ENCODE assay signal across 12 cellular contexts in the genomic region with DNA sequence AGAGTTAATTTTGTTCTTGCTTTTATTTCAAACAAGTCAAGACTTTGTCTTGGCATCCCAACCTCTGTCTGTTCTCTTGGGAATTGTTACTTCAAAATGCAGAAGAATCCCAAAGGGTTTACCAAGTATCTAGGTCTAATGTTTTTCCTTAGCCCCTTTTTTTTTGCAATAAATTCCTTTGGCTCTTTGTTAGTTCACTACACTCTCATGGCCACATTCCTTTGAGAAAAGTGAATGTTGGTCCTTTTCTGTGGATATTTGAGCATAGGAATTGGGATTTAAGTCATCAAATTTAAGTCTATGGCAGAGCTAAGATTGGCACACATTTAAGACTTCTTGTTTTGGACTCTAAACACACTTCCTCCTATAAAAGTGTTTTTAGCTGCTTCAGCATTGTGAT. TPM values are rescaled to one million over a fixed set of nuclear protein-coding genes. Genes with fewer than 3 reads are reported as not detected.
DNase-seq lines count a peak whose midpoint lies in the region; ATAC-seq, FAIRE-seq and TF ChIP-seq lines count a peak whose summit lies in the region.
"Had no signal": no experiment of that assay in that cellular context is flagged by ENCODE, and none has a peak within 500 bp of the region (broad histone marks: within the 10 kb centered on the region; RNA-seq: fewer than 3 reads in every experiment).

No MANE protein-coding gene starts in this region.

- peak overlapping the region; percentile 88 for H3K9ac ChIP-seq in HepG2 (ENCODE audit: insufficient read depth, low read depth, low read length)
- no peak overlapping the region for H3K9ac ChIP-seq in iPS-15b (ENCODE audit: low read depth, low read length)

- H3K36me3 Mint-ChIP-seq in activated CD8-positive, alpha-beta T cell treated with anti-CD3 and anti-CD28 coated beads, Interleukin-2, amount 10 ng/mL, durations not matched to agents 7 days and 5 days (ENCODE audit: low read depth) = peaks cover 28% of the 10 kb centered on the region

- no TSS peak for BruUV-seq in HepG2 (replicated peaks; lab: Mats Ljungman, UMichigan)

- ATAC-seq in HepG2 (no peak), right lobe of liver (no peak), upper lobe of right lung (no peak), GM19467 (IDR thresholded peaks at IDR 0.05; ENCODE audit: unreplicated experiment) (no peak)
- ATAC-seq in activated CD8-positive, alpha-beta T cell treated with anti-CD3 and anti-CD28 coated beads, Interleukin-2, amount 10 ng/mL, durations not matched to agents 7 days and 5 days = no peak

- H3K4me3 Mint-ChIP-seq in activated CD8-positive, alpha-beta T cell treated with anti-CD3 and anti-CD28 coated beads, Interleukin-2, amount 10 ng/mL, durations not matched to agents 7 days and 5 days = peak overlapping the region; percentile 95

- peak overlapping the region; percentile 81 for H3K4me2 ChIP-seq in HepG2 (ENCODE audit: low read depth, low read length)

- H3K79me2 ChIP-seq in HepG2 (ENCODE audit: insufficient read depth, low read length) = peaks cover 76% of the 10 kb centered on the region

- H3K4me3 ChIP-seq in HepG2 (replicated peaks in 1 of 3; ENCODE audit: insufficient read depth in 1 of 3, low read depth in 2 of 3, low read length in 3 of 3) (peak overlapping the region; percentile 85 to 89 (median 87); a peak in 5 of 6 replicates), right lobe of liver (no peak overlapping the region), iPS-15b (ENCODE audit: low read depth, low read length) (peak overlapping the region; percentile 94), upper lobe of right lung (peak overlapping the region; percentile 97)

- no peak for DNase-seq in HepG2 (ENCODE audit: low spot score)
- no peak for DNase-seq in right lobe of liver
- DNase-seq in activated CD8-positive, alpha-beta T cell treated with anti-CD3 and anti-CD28 coated beads, Interleukin-2, amount 10 ng/mL, durations not matched to agents 7 days and 5 days = no peak
- DNase-seq in upper lobe of right lung = no peak
- DNase-seq in activated gamma-delta T cell treated with Interleukin-2 at 50 U/mL for 16 hours = no peak
- no peak for DNase-seq in cortex of kidney (lab: John Stamatoyannopoulos, UW)
- DNase-seq: anterior cingulate cortex, DMS53, SHP77 had no signal

- H4K20me1 ChIP-seq in HepG2 (ENCODE audit: insufficient read depth, low read length) = peaks cover 26% of the 10 kb centered on the region

- TF ChIP-seq POLR2A in HepG2 (IDR thresholded peaks at IDR 0.05; ENCODE audit: insufficient read depth in 1 of 2, low read depth in 2 of 2, low read length in 2 of 2) (no peak), right lobe of liver (IDR thresholded peaks at IDR 0.05) (no peak)

- no peaks in the 10 kb centered on the region for H3K9me3 ChIP-seq in HepG2 (ENCODE audit: low read length)
- no peaks in the 10 kb centered on the region for H3K9me3 ChIP-seq in right lobe of liver
- no peaks in the 10 kb centered on the region for H3K9me3 ChIP-seq in iPS-15b (ENCODE audit: control insufficient read depth, insufficient read depth, low read length)
- H3K9me3 ChIP-seq in upper lobe of right lung = no peaks in the 10 kb centered on the region

- TF ChIP-seq EP300 in HepG2 (IDR thresholded peaks at IDR 0.05; ENCODE audit: low read depth in 2 of 2, low read length in 2 of 2) = no peak
- TF ChIP-seq EP300 in HepG2 (CRISPR knock-in tag; IDR thresholded peaks at IDR 0.05; ENCODE audit: borderline replicate concordance) = no peak

- CTCF ChIA-PET in HepG2 (lab: Yijun Ruan, JAX; ENCODE audit: low intra/inter-chr PET ratio, low total read pairs) = no interaction called here
- CTCF ChIA-PET in activated CD8-positive, alpha-beta T cell treated with anti-CD3 and anti-CD28 coated beads, Interleukin-2, amount 10 ng/mL, durations not matched to agents 7 days and 5 days (lab: Charles Lee) = no interaction called here

- in situ Hi-C loops in HepG2 (cut with HindIII; ENCODE audit: extremely low pct_ligation_motif_present, low pct_unique_long_range_greater_than_20kb) = no loop called here

- intact Hi-C loops in HepG2 (cut with micrococcal nuclease; ENCODE audit: unreplicated experiment) (no loop called here), right lobe of liver (cut with DNase I) (no loop called here), upper lobe of right lung (cut with DNase I) (no loop called here)

- no peaks in the 10 kb centered on the region; a peak in 1 of 5 replicates for H3K27me3 ChIP-seq in HepG2 (ENCODE audit: control insufficient read depth in 1 of 2, insufficient read depth in 2 of 2, low read length in 2 of 2)
- H3K27me3 ChIP-seq in right lobe of liver = no peaks in the 10 kb centered on the region
- no peaks in the 10 kb centered on the region for H3K27me3 ChIP-seq in iPS-15b (ENCODE audit: control insufficient read depth, insufficient read depth, low read length)
- no peaks in the 10 kb centered on the region for H3K27me3 ChIP-seq in upper lobe of right lung

- peaks cover 47% of the 10 kb centered on the region for H3K4me1 ChIP-seq in HepG2 (ENCODE audit: insufficient read depth, low read length)
- H3K4me1 ChIP-seq in right lobe of liver = peaks cover 0 to 20% (median 7%) of the 10 kb centered on the region in 4 donors
- H3K4me1 ChIP-seq in iPS-15b (ENCODE audit: control insufficient read depth, insufficient read depth, low read length) = peaks cover 13% of the 10 kb centered on the region
- H3K4me1 ChIP-seq in upper lobe of right lung = peaks cover 42% of the 10 kb centered on the region

- no peak overlapping the region for H3K27ac ChIP-seq in HepG2 (ENCODE audit: extremely low read length, insufficient read depth, low read length)
- no peak overlapping the region for H3K27ac ChIP-seq in right lobe of liver
- no peak overlapping the region for H3K27ac ChIP-seq in upper lobe of right lung

- FAIRE-seq in HepG2 (lab: Jason Lieb, UNC) = no peak
- FAIRE-seq: islet of Langerhans had no signal

- H3K27ac Mint-ChIP-seq in activated CD8-positive, alpha-beta T cell treated with anti-CD3 and anti-CD28 coated beads, Interleukin-2, amount 10 ng/mL, durations not matched to agents 7 days and 5 days = no peak overlapping the region

- H3K36me3 ChIP-seq in HepG2 (replicated peaks in 1 of 2; ENCODE audit: control insufficient read depth in 1 of 2, insufficient read depth in 2 of 2, low read length in 2 of 2) = peaks cover 10 to 22% of the 10 kb centered on the region in 2 experiments
- H3K36me3 ChIP-seq in right lobe of liver = peaks cover 0 to 16% (median 5%) of the 10 kb centered on the region in 4 donors
- H3K36me3 ChIP-seq in iPS-15b (ENCODE audit: control insufficient read depth, insufficient read depth, low read length) = peaks cover 12% of the 10 kb centered on the region
- H3K36me3 ChIP-seq in upper lobe of right lung = peaks cover 33% of the 10 kb centered on the region

- H3K9me3 Mint-ChIP-seq in activated CD8-positive, alpha-beta T cell treated with anti-CD3 and anti-CD28 coated beads, Interleukin-2, amount 10 ng/mL, durations not matched to agents 7 days and 5 days (ENCODE audit: insufficient read depth) = no peaks in the 10 kb centered on the region

- H3K27me3 Mint-ChIP-seq in activated CD8-positive, alpha-beta T cell treated with anti-CD3 and anti-CD28 coated beads, Interleukin-2, amount 10 ng/mL, durations not matched to agents 7 days and 5 days (ENCODE audit: low read depth) = no peaks in the 10 kb centered on the region

- no peak for TF ChIP-seq RAD21 in HepG2 (CRISPR knock-in tag; IDR thresholded peaks at IDR 0.05)

- peaks cover 42% of the 10 kb centered on the region for H3K4me1 Mint-ChIP-seq in activated CD8-positive, alpha-beta T cell treated with anti-CD3 and anti-CD28 coated beads, Interleukin-2, amount 10 ng/mL, durations not matched to agents 7 days and 5 days (ENCODE audit: low read depth)

- no peak overlapping the region for H2AFZ ChIP-seq in HepG2 (ENCODE audit: low read length)

- no peak for TF ChIP-seq CTCF in HepG2 (CRISPR knock-in tag; IDR thresholded peaks at IDR 0.05)
- TF ChIP-seq CTCF in right lobe of liver (IDR thresholded peaks at IDR 0.05) = no peak
- no peak for TF ChIP-seq CTCF in upper lobe of right lung (IDR thresholded peaks at IDR 0.05)

- POLR2A ChIA-PET in HepG2 (lab: Yijun Ruan, JAX) = interaction anchor here (2.3 to 5.3 kb wide), 2 partner anchors 15 to 22 kb away, joined by 7 to 80 read pairs; no protein-coding TSS in a partner anchor
- POLR2A ChIA-PET in activated CD8-positive, alpha-beta T cell treated with anti-CD3 and anti-CD28 coated beads, Interleukin-2, amount 10 ng/mL, durations not matched to agents 7 days and 5 days (lab: Charles Lee) = no interaction called here

RNA-seq across cellular contexts. Expression of a gene that starts 1.8 kb away (rescaled TPM):
- total RNA-seq in HepG2 (2016; rRNA removed; fragmentation: Illumina TruSeq; extraction: Trizol) (74.3 and 112 TPM in 2 replicates), right lobe of liver (10 to 100 TPM; 11.9 to 26.2 (median 15.2) TPM), upper lobe of right lung (34.2 TPM)
- total RNA-seq in HepG2 (2016; cell fraction: cytosol; rRNA removed; fragmentation: Illumina TruSeq; extraction: Trizol; ENCODE audit: low read depth) = 20.6 and 23.9 TPM in 2 replicates
- total RNA-seq in HepG2 (2016; cell fraction: insoluble cytoplasmic fraction; rRNA removed; fragmentation: Illumina TruSeq; extraction: Trizol) = 77.8 and 124 TPM in 2 replicates
- 37.7 and 41.9 TPM in 2 replicates for total RNA-seq in HepG2 (2016; cell fraction: membrane; rRNA removed; fragmentation: Illumina TruSeq; extraction: Trizol)
- total RNA-seq in HepG2 (2016; cell fraction: nucleus; rRNA removed; fragmentation: Illumina TruSeq; extraction: Trizol) = 46.3 and 50.0 TPM in 2 replicates
- 45.0 and 59.0 TPM in 2 replicates for polyA plus RNA-seq in HepG2 (2011; rRNA removed)
- 25.4 and 48.5 TPM in 2 replicates for polyA plus RNA-seq in HepG2 (2011; cell fraction: cytosol; rRNA removed)
- polyA plus RNA-seq in HepG2 (2011; cell fraction: nucleus; rRNA removed) = 17.6 and 25.6 TPM in 2 replicates
- polyA plus RNA-seq in HepG2 (2012) = 65.1 and 81.7 TPM in 2 replicates
- polyA plus RNA-seq in HepG2 (2016; cell fraction: cytosol; fragmentation: Illumina TruSeq; extraction: Trizol; ENCODE audit: low read depth) = 16.9 and 17.5 TPM in 2 replicates
- polyA plus RNA-seq in HepG2 (2016; cell fraction: insoluble cytoplasmic fraction; fragmentation: Illumina TruSeq; extraction: Trizol; ENCODE audit: low read depth) = 121 and 133 TPM in 2 replicates
- polyA plus RNA-seq in HepG2 (2016; cell fraction: membrane; fragmentation: Illumina TruSeq; extraction: Trizol; ENCODE audit: low read depth) = 29.8 and 33.4 TPM in 2 replicates
- polyA plus RNA-seq in HepG2 (2016; cell fraction: nucleus; fragmentation: Illumina TruSeq; extraction: Trizol; ENCODE audit: insufficient read depth, low read depth) = 53.7 and 57.4 TPM in 2 replicates
- 19.1 and 24.7 TPM in 2 replicates for polyA minus RNA-seq in HepG2 (2011; rRNA and poly(A)+ RNA removed; ENCODE audit: low replicate concordance)
- polyA minus RNA-seq in HepG2 (2011; cell fraction: cytosol; rRNA and poly(A)+ RNA removed) = 38.0 and 40.3 TPM in 2 replicates
- polyA minus RNA-seq in HepG2 (2011; cell fraction: nucleus; rRNA and poly(A)+ RNA removed) = 64.2 and 78.8 TPM in 2 replicates
- 10 to 100 TPM; 34.5 to 37.1 TPM for total RNA-seq in activated CD8-positive, alpha-beta T cell treated with anti-CD3 and anti-CD28 coated beads, Interleukin-2, amount 10 ng/mL, durations not matched to agents 7 days and 5 days

RNA-seq across cellular contexts. Expression of a gene that starts 2.9 kb away (rescaled TPM):
- 41.7 and 67.2 TPM in 2 replicates for total RNA-seq in HepG2 (2016; rRNA removed; fragmentation: Illumina TruSeq; extraction: Trizol)
- 16.5 and 18.9 TPM in 2 replicates for total RNA-seq in HepG2 (2016; cell fraction: cytosol; rRNA removed; fragmentation: Illumina TruSeq; extraction: Trizol; ENCODE audit: low read depth)
- 53.9 and 75.5 TPM in 2 replicates for total RNA-seq in HepG2 (2016; cell fraction: insoluble cytoplasmic fraction; rRNA removed; fragmentation: Illumina TruSeq; extraction: Trizol)
- 29.2 and 32.2 TPM in 2 replicates for total RNA-seq in HepG2 (2016; cell fraction: membrane; rRNA removed; fragmentation: Illumina TruSeq; extraction: Trizol)
- total RNA-seq in HepG2 (2016; cell fraction: nucleus; rRNA removed; fragmentation: Illumina TruSeq; extraction: Trizol) = 48.0 and 55.0 TPM in 2 replicates
- polyA plus RNA-seq in HepG2 (2011; rRNA removed) = 55.9 and 65.6 TPM in 2 replicates
- 48.6 and 71.0 TPM in 2 replicates for polyA plus RNA-seq in HepG2 (2011; cell fraction: cytosol; rRNA removed)
- polyA plus RNA-seq in HepG2 (2011; cell fraction: nucleus; rRNA removed) = 17.5 and 19.1 TPM in 2 replicates
- 46.7 and 93.9 TPM in 2 replicates for polyA plus RNA-seq in HepG2 (2012)
- 19.0 and 19.3 TPM in 2 replicates for polyA plus RNA-seq in HepG2 (2016; cell fraction: cytosol; fragmentation: Illumina TruSeq; extraction: Trizol; ENCODE audit: low read depth)
- polyA plus RNA-seq in HepG2 (2016; cell fraction: insoluble cytoplasmic fraction; fragmentation: Illumina TruSeq; extraction: Trizol; ENCODE audit: low read depth) = 37.7 and 44.4 TPM in 2 replicates
- 24.3 and 28.1 TPM in 2 replicates for polyA plus RNA-seq in HepG2 (2016; cell fraction: membrane; fragmentation: Illumina TruSeq; extraction: Trizol; ENCODE audit: low read depth)
- polyA plus RNA-seq in HepG2 (2016; cell fraction: nucleus; fragmentation: Illumina TruSeq; extraction: Trizol; ENCODE audit: insufficient read depth, low read depth) = 61.2 and 77.2 TPM in 2 replicates
- 32.1 and 68.8 TPM in 2 replicates for polyA minus RNA-seq in HepG2 (2011; rRNA and poly(A)+ RNA removed; ENCODE audit: low replicate concordance)
- polyA minus RNA-seq in HepG2 (2011; cell fraction: cytosol; rRNA and poly(A)+ RNA removed) = 69.7 and 82.4 TPM in 2 replicates
- polyA minus RNA-seq in HepG2 (2011; cell fraction: nucleus; rRNA and poly(A)+ RNA removed) = 24.1 and 28.7 TPM in 2 replicates
- total RNA-seq in right lobe of liver = 10 to 100 TPM; 26.8 to 40.8 (median 32.0) TPM
- 10 to 100 TPM; 41.1 to 45.9 TPM for total RNA-seq in activated CD8-positive, alpha-beta T cell treated with anti-CD3 and anti-CD28 coated beads, Interleukin-2, amount 10 ng/mL, durations not matched to agents 7 days and 5 days
- 44.8 TPM for total RNA-seq in upper lobe of right lung

RNA-seq across cellular contexts. Expression of a gene that starts 24.3 kb away (rescaled TPM):
- 10.2 and 11.8 TPM in 2 replicates for total RNA-seq in HepG2 (2016; rRNA removed; fragmentation: Illumina TruSeq; extraction: Trizol)
- total RNA-seq in HepG2 (2016; cell fraction: cytosol; rRNA removed; fragmentation: Illumina TruSeq; extraction: Trizol; ENCODE audit: low read depth) = 1.4 and 2.0 TPM in 2 replicates
- 10.6 and 12.0 TPM in 2 replicates for total RNA-seq in HepG2 (2016; cell fraction: insoluble cytoplasmic fraction; rRNA removed; fragmentation: Illumina TruSeq; extraction: Trizol)
- 5.3 and 5.6 TPM in 2 replicates for total RNA-seq in HepG2 (2016; cell fraction: membrane; rRNA removed; fragmentation: Illumina TruSeq; extraction: Trizol)
- 7.0 and 8.3 TPM in 2 replicates for total RNA-seq in HepG2 (2016; cell fraction: nucleus; rRNA removed; fragmentation: Illumina TruSeq; extraction: Trizol)
- 7.0 and 7.4 TPM in 2 replicates for polyA plus RNA-seq in HepG2 (2011; rRNA removed)
- 7.6 and 9.9 TPM in 2 replicates for polyA plus RNA-seq in HepG2 (2011; cell fraction: cytosol; rRNA removed)
- 7.4 and 7.7 TPM in 2 replicates for polyA plus RNA-seq in HepG2 (2011; cell fraction: nucleus; rRNA removed)
- polyA plus RNA-seq in HepG2 (2012) = 5.6 and 6.2 TPM in 2 replicates
- polyA plus RNA-seq in HepG2 (2016; cell fraction: cytosol; fragmentation: Illumina TruSeq; extraction: Trizol; ENCODE audit: low read depth) = 1.1 and 1.5 TPM in 2 replicates
- 10.2 and 12.7 TPM in 2 replicates for polyA plus RNA-seq in HepG2 (2016; cell fraction: insoluble cytoplasmic fraction; fragmentation: Illumina TruSeq; extraction: Trizol; ENCODE audit: low read depth)
- 2.7 and 3.0 TPM in 2 replicates for polyA plus RNA-seq in HepG2 (2016; cell fraction: membrane; fragmentation: Illumina TruSeq; extraction: Trizol; ENCODE audit: low read depth)
- 10.6 and 13.5 TPM in 2 replicates for polyA plus RNA-seq in HepG2 (2016; cell fraction: nucleus; fragmentation: Illumina TruSeq; extraction: Trizol; ENCODE audit: insufficient read depth, low read depth)
- polyA minus RNA-seq in HepG2 (2011; rRNA and poly(A)+ RNA removed; ENCODE audit: low replicate concordance) = 8.9 and 13.7 TPM in 2 replicates
- 2.2 and 2.9 TPM in 2 replicates for polyA minus RNA-seq in HepG2 (2011; cell fraction: cytosol; rRNA and poly(A)+ RNA removed)
- 8.5 and 8.6 TPM in 2 replicates for polyA minus RNA-seq in HepG2 (2011; cell fraction: nucleus; rRNA and poly(A)+ RNA removed)
- total RNA-seq in right lobe of liver = 1 to 10 TPM; 2.9 to 7.5 (median 4.2) TPM
- total RNA-seq in activated CD8-positive, alpha-beta T cell treated with anti-CD3 and anti-CD28 coated beads, Interleukin-2, amount 10 ng/mL, durations not matched to agents 7 days and 5 days = 10 to 100 TPM; 14.6 to 15.2 TPM
- 7.3 TPM for total RNA-seq in upper lobe of right lung

Comparison
In these comparisons a context has a peak if more than half of its experiments do, and no peak if none do; other contexts are left out.
1. H3K4me3 ChIP-seq: peak in HepG2 (3 of 3), iPS-15b (single experiment) and upper lobe of right lung (single experiment); none in right lobe of liver (0 of 3).